Comparison of ENCODE assay signal across 11 cellular contexts in genomic region chr1:109250454-109251276, GRCh38. TPM values are rescaled to one million over a fixed set of nuclear protein-coding genes. Genes with fewer than 3 reads are reported as not detected.
DNase-seq lines count a peak whose midpoint lies in the region; ATAC-seq and TF ChIP-seq lines count a peak whose summit lies in the region.
"Had no signal": no experiment of that assay in that cellular context is flagged by ENCODE, and none has a peak within 500 bp of the region (broad histone marks: within the 10 kb centered on the region; RNA-seq: fewer than 3 reads in every experiment).

No MANE protein-coding gene starts in this region.

- POLR2A ChIA-PET in GM10248 (lab: Yijun Ruan, JAX) = interaction anchor here (1.2 kb wide), 1 partner anchor 9 kb away, joined by 5 read pairs; no protein-coding TSS in a partner anchor

- peaks cover 30% of the 10 kb centered on the region for H3K4me1 ChIP-seq in BE2C
- peaks cover 34% of the 10 kb centered on the region for H3K4me1 ChIP-seq in ectodermal cell (ENCODE audit: control insufficient read depth, insufficient read depth, low read length)

- H3K9me3 Mint-ChIP-seq in IgD-negative memory B cell (no peaks in the 10 kb centered on the region), nephron progenitor cell (peaks cover 20% of the 10 kb centered on the region)

- DNase-seq in BE2C (no peak), nephron progenitor cell (no peak), left lobe of liver (ENCODE audit: low spot score) (no peak), GM10248 (ENCODE audit: extremely low spot score) (no peak), D341Med (ENCODE audit: low spot score) (no peak), NAMALWA (ENCODE audit: low spot score) (no peak)
- DNase-seq: central memory CD4-positive, alpha-beta T cell; NCI-H1436 had no signal

- H3K36me3 Mint-ChIP-seq in IgD-negative memory B cell = peaks cover 1% of the 10 kb centered on the region
- peaks cover 23% of the 10 kb centered on the region for H3K36me3 Mint-ChIP-seq in nephron progenitor cell (ENCODE audit: low read depth)

- H3K27me3 ChIP-seq in BE2C (no peaks in the 10 kb centered on the region), ectodermal cell (ENCODE audit: control insufficient read depth, insufficient read depth, low read length, poor library complexity, severe bottlenecking) (peaks cover 12% of the 10 kb centered on the region)

- TF ChIP-seq CTCF in BE2C (IDR thresholded peaks at IDR 0.05; ENCODE audit: low read depth, low read length) = no peak
- no peak for TF ChIP-seq CTCF in nephron progenitor cell (IDR thresholded peaks at IDR 0.05)
- TF ChIP-seq CTCF in GM10248 (IDR thresholded peaks at IDR 0.05; ENCODE audit: control extremely low read depth, extremely low read depth, low read depth, missing control alignments) = no peak

- CTCF ChIA-PET in GM10248 (lab: Yijun Ruan, JAX) = interaction anchor here (1.2 to 3.0 kb wide), 2 partner anchors 145 to 282 kb away, joined by 3 to 12 read pairs; no protein-coding TSS in a partner anchor

- H3K36me3 ChIP-seq in BE2C (no peaks in the 10 kb centered on the region), ectodermal cell (ENCODE audit: control insufficient read depth, insufficient read depth, low read length) (peaks cover 14% of the 10 kb centered on the region)

- H3K27ac Mint-ChIP-seq in IgD-negative memory B cell (no peak overlapping the region), nephron progenitor cell (no peak overlapping the region)

- no peaks in the 10 kb centered on the region for H3K9me3 ChIP-seq in BE2C
- H3K9me3 ChIP-seq in ectodermal cell (ENCODE audit: control insufficient read depth, low read length) = no peaks in the 10 kb centered on the region

- ATAC-seq in left lobe of liver = no peak

- H3K4me3 Mint-ChIP-seq in IgD-negative memory B cell (peak overlapping the region; percentile 6 to 87 (median 72)), nephron progenitor cell (peak overlapping the region; percentile 67)

- peaks cover 14% of the 10 kb centered on the region for H3K27me3 Mint-ChIP-seq in IgD-negative memory B cell
- H3K27me3 Mint-ChIP-seq in nephron progenitor cell (ENCODE audit: low read depth, poor library complexity) = peaks cover 33% of the 10 kb centered on the region

- peak overlapping the region; percentile 50 for H3K4me3 ChIP-seq in BE2C (ENCODE audit: low read depth, low read length)
- H3K4me3 ChIP-seq in ectodermal cell (ENCODE audit: insufficient read depth, low read depth, low read length) = peak overlapping the region; percentile 46

- peaks cover 4 to 11% (median 5%) of the 10 kb centered on the region in 3 donors for H3K4me1 Mint-ChIP-seq in IgD-negative memory B cell
- H3K4me1 Mint-ChIP-seq in nephron progenitor cell = peaks cover 53% of the 10 kb centered on the region

- WGBS in ectodermal cell, 2 experiments = 94% methylated on average over 33 of the region's 33 CpGs

- no peak overlapping the region for H3K27ac ChIP-seq in ectodermal cell (ENCODE audit: insufficient read depth, low read depth, low read length, poor library complexity, severe bottlenecking)

RNA-seq across cellular contexts. Expression of gene CELSR2, which starts 1.3 kb away (rescaled TPM):
- 39.5 TPM for polyA plus RNA-seq in BE2C (2012; ENCODE audit: insufficient read depth, insufficient read length, low read depth)
- polyA plus RNA-seq in IgD-negative memory B cell = 0.15 TPM
- 31.0 TPM for polyA plus RNA-seq in ectodermal cell (2013, experiment 1 of 4)
- polyA plus RNA-seq in ectodermal cell (2013, experiment 2 of 4) = 40.1 TPM
- 35.2 TPM for polyA plus RNA-seq in ectodermal cell (2013, experiment 3 of 4)
- 42.8 TPM for polyA plus RNA-seq in ectodermal cell (2013, experiment 4 of 4)
- 3.9 TPM for total RNA-seq in left lobe of liver

RNA-seq across cellular contexts. Expression of gene PSRC1, which starts 32.3 kb away (rescaled TPM):
- polyA plus RNA-seq in BE2C (2012; ENCODE audit: insufficient read depth, insufficient read length, low read depth) = 6.6 TPM
- polyA plus RNA-seq in IgD-negative memory B cell = not detected
- 69.0 TPM for polyA plus RNA-seq in ectodermal cell (2013, experiment 1 of 4)
- polyA plus RNA-seq in ectodermal cell (2013, experiment 2 of 4) = 61.2 TPM
- 62.7 TPM for polyA plus RNA-seq in ectodermal cell (2013, experiment 3 of 4)
- 68.0 TPM for polyA plus RNA-seq in ectodermal cell (2013, experiment 4 of 4)
- total RNA-seq in left lobe of liver = 0.63 TPM

RNA-seq across cellular contexts. Expression of gene SARS1, which starts 36.9 kb away (rescaled TPM):
- polyA plus RNA-seq in BE2C (2012; ENCODE audit: insufficient read depth, insufficient read length, low read depth) = 865 TPM
- polyA plus RNA-seq in IgD-negative memory B cell = 127 TPM
- polyA plus RNA-seq in ectodermal cell (2013, experiment 1 of 4) = 123 TPM
- polyA plus RNA-seq in ectodermal cell (2013, experiment 2 of 4) = 127 TPM
- 108 TPM for polyA plus RNA-seq in ectodermal cell (2013, experiment 3 of 4)
- polyA plus RNA-seq in ectodermal cell (2013, experiment 4 of 4) = 119 TPM
- total RNA-seq in left lobe of liver = 80.0 TPM

RNA-seq across cellular contexts. Expression of gene MYBPHL, which starts 56.1 kb away (rescaled TPM):
- polyA plus RNA-seq in BE2C (2012; ENCODE audit: insufficient read depth, insufficient read length, low read depth) = 0.66 TPM
- polyA plus RNA-seq in IgD-negative memory B cell = not detected
- not detected for polyA plus RNA-seq in ectodermal cell (2013, experiment 1 of 4)
- not detected for polyA plus RNA-seq in ectodermal cell (2013, experiment 2 of 4)
- not detected for polyA plus RNA-seq in ectodermal cell (2013, experiment 3 of 4)
- not detected for polyA plus RNA-seq in ectodermal cell (2013, experiment 4 of 4)
- not detected for total RNA-seq in left lobe of liver
- total RNA-seq: mononuclear cell had no signal
